Comparison of ENCODE assay signal across 8 cellular contexts in the genomic region with DNA sequence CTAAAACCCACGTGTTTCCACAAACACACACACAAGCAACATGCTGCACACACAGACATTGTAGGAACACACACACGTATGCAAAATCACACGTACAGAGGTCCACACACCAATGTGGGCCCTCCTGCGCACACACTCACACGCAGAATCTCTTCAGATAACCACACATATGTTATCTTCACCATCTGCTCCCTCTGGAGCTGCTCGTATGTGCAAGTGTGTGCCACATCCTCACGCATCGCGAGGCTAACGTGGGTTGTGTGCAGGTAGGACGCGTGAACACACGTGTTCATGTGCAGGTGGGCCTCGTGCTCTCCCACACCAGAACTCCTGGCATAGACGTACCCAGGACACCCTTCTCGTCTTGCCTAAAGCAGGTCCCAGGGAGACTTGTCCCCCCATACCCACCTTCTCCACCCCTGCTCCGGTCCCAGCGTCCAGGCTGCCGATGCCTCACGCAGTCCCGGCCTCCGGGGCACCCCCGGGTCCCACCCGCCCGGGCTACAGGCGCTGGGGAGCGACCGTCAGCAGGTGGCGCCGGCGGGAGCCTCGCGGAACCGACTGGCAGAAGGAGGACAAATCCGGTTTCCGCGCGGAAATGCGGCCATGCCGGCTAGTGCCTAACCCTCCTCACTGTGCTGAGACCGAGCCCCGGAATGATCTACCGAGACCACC. TPM values are rescaled to one million over a fixed set of nuclear protein-coding genes. Genes with fewer than 3 reads are reported as not detected.
DNase-seq lines count a peak whose midpoint lies in the region; ATAC-seq and TF ChIP-seq lines count a peak whose summit lies in the region.

No MANE protein-coding gene starts in this region.

- H3K4me1 Mint-ChIP-seq in H9, result peaks cover 2 to 13% of the 10 kb centered on the region in 2 experiments

- H3K36me3 ChIP-seq in esophagus squamous epithelium, result no peaks in the 10 kb centered on the region
- H3K36me3 ChIP-seq in smooth muscle cell (ENCODE audit: low read depth), result no peaks in the 10 kb centered on the region

- no peaks in the 10 kb centered on the region for H3K36me3 Mint-ChIP-seq in H9 (ENCODE audit: insufficient read depth in 1 of 3, low read depth in 3 of 3)

- intact Hi-C loops in esophagus squamous epithelium (cut with DNase I), result no loop called here

- peaks cover 3% of the 10 kb centered on the region for H4K20me1 ChIP-seq in H9 (ENCODE audit: control insufficient read depth, insufficient read depth, insufficient read length)
- H4K20me1 ChIP-seq in smooth muscle cell (ENCODE audit: low read depth), result no peaks in the 10 kb centered on the region

- no peaks in the 10 kb centered on the region for H3K79me2 ChIP-seq in H9 (ENCODE audit: insufficient read depth, low read length)
- no peaks in the 10 kb centered on the region for H3K79me2 ChIP-seq in smooth muscle cell (ENCODE audit: low read depth)

- no peak overlapping the region for H4K8ac ChIP-seq in H9 (replicated peaks; ENCODE audit: insufficient read length, low read depth, low read length)

- H3K4me2 ChIP-seq in H9 (ENCODE audit: insufficient read depth, insufficient read length, low read length), result no peak overlapping the region
- no peak overlapping the region for H3K4me2 ChIP-seq in smooth muscle cell

- no peak overlapping the region for H2AK5ac ChIP-seq in H9 (ENCODE audit: insufficient read length, low read length)

- H3K4me3 Mint-ChIP-seq in H9, result peak overlapping the region in 1 of 2 experiments; percentile 24; a peak in 1 of 5 replicates

- H3K9me3 ChIP-seq in H9 (ENCODE audit: control insufficient read depth, low read depth, low read length) (no peaks in the 10 kb centered on the region), esophagus squamous epithelium (no peaks in the 10 kb centered on the region), smooth muscle cell (replicated peaks; ENCODE audit: low read depth) (no peaks in the 10 kb centered on the region)

- no peaks in the 10 kb centered on the region for H3K23me2 ChIP-seq in H9 (ENCODE audit: insufficient read length, low read depth, low read length, poor library complexity, severe bottlenecking)

- H3K27me3 ChIP-seq in H9 (ENCODE audit: insufficient read depth, low read length) (peaks cover under 1% of the 10 kb centered on the region; the same call in 1 of the 2 replicates), esophagus squamous epithelium (peaks cover 0 to 49% (median 0%) of the 10 kb centered on the region in 4 donors), smooth muscle cell (ENCODE audit: low read depth) (peaks cover 27% of the 10 kb centered on the region)

- no peak overlapping the region for H3K27ac ChIP-seq in H9 (ENCODE audit: insufficient read length, low read depth, low read length)
- H3K27ac ChIP-seq in esophagus squamous epithelium, result no peak overlapping the region
- H3K27ac ChIP-seq in smooth muscle cell (ENCODE audit: low read depth), result no peak overlapping the region

- no peak overlapping the region for H3K23ac ChIP-seq in H9 (ENCODE audit: insufficient read length, low read depth, low read length)

- H2BK5ac ChIP-seq in H9 (ENCODE audit: insufficient read length, low read length), result no peak overlapping the region

- peak overlapping the region in 1 of 4 donors; percentile 13 for H3K4me3 ChIP-seq in esophagus squamous epithelium
- no peak overlapping the region for H3K4me3 ChIP-seq in smooth muscle cell

- H3K4me1 ChIP-seq in H9 (ENCODE audit: insufficient read depth, low read length) (no peaks in the 10 kb centered on the region), esophagus squamous epithelium (peaks cover 0 to 27% (median 7%) of the 10 kb centered on the region in 3 donors), smooth muscle cell (ENCODE audit: low read depth) (no peaks in the 10 kb centered on the region)

- DNase-seq in H9 (peak; percentile 77), esophagus squamous epithelium (lab: John Stamatoyannopoulos, UW) (no peak), smooth muscle cell (lab: John Stamatoyannopoulos, UW; ENCODE audit: unreplicated experiment) (no peak), NCI-H1092 treated with DMSO at 0.1 percent for 48 hours (lab: John Stamatoyannopoulos, UW) (no peak)
- DNase-seq in activated CD8-positive, alpha-beta memory T cell treated with anti-CD3 and anti-CD28 coated beads for 4 hours (ENCODE audit: low read depth in 2 of 2), result peak; percentile 46 to 53
- DNase-seq in NK-92 treated with Interleukin-12 subunit alpha and Interleukin-12 subunit beta, amount 100 ng/mL, for 24 hours (lab: John Stamatoyannopoulos, UW), result no peak

- H3K9ac ChIP-seq in H9 (ENCODE audit: extremely low read depth, insufficient read length, low read length) (no peak overlapping the region), smooth muscle cell (ENCODE audit: low read depth) (no peak overlapping the region)

- H2BK20ac ChIP-seq in H9 (ENCODE audit: low read depth, low read length, poor library complexity, severe bottlenecking), result no peak overlapping the region

- no peak overlapping the region for H3T11ph ChIP-seq in H9 (ENCODE audit: low read length)

- no peak overlapping the region for H4K5ac ChIP-seq in H9 (ENCODE audit: insufficient read length, low read depth, low read length)

- H3K56ac ChIP-seq in H9 (ENCODE audit: insufficient read length, low read depth, low read length), result no peak overlapping the region

- WGBS in H9 (ENCODE audit: extremely low coverage, insufficient read length, low lambda C conversion rate), result no CpG with 5 or more reads among the region's 43 CpGs
- WGBS in esophagus squamous epithelium, 2 donors, result 45 to 75% methylated on average over 18 of the region's 43 CpGs
- WGBS in smooth muscle cell (ENCODE audit: low lambda C conversion rate), result 47% methylated on average over 40 of the region's 43 CpGs

- no peak overlapping the region for H3K4ac ChIP-seq in H9 (ENCODE audit: low read depth, low read length)

- no peak overlapping the region for H4K91ac ChIP-seq in H9 (ENCODE audit: insufficient read length, low read depth, low read length)

- no peak overlapping the region for H3K27ac Mint-ChIP-seq in H9

- H3K18ac ChIP-seq in H9 (ENCODE audit: insufficient read length, low read depth, low read length), result no peak overlapping the region

- H3F3A ChIP-seq in smooth muscle cell (ENCODE audit: low read depth), result no peaks in the 10 kb centered on the region

- ATAC-seq in HG02623 (IDR thresholded peaks at IDR 0.05; ENCODE audit: unreplicated experiment), result no peak
- ATAC-seq in GM18505 (IDR thresholded peaks at IDR 0.05; ENCODE audit: unreplicated experiment), result no peak

- no peak overlapping the region for H2BK120ac ChIP-seq in H9 (ENCODE audit: low read depth, low read length, poor library complexity, severe bottlenecking)

- no peak overlapping the region for H2BK15ac ChIP-seq in H9 (ENCODE audit: low read depth, low read length)

- no peak overlapping the region for H2BK12ac ChIP-seq in H9 (ENCODE audit: insufficient read length, low read depth, low read length)

- TF ChIP-seq POLR2A in esophagus squamous epithelium (IDR thresholded peaks at IDR 0.05) (no peak), GM18505 (IDR thresholded peaks at IDR 0.05; ENCODE audit: borderline replicate concordance, extremely low read depth, insufficient read depth, insufficient read length) (no peak)

- H2AFZ ChIP-seq in H9 (ENCODE audit: low read length), result no peak overlapping the region
- H2AFZ ChIP-seq in smooth muscle cell (ENCODE audit: low read depth), result no peak overlapping the region

- TF ChIP-seq CTCF in H9 (conservative IDR thresholded peaks at IDR 0.05), result peak; percentile 72
- TF ChIP-seq CTCF in esophagus squamous epithelium (IDR thresholded peaks at IDR 0.05), result peak in 4 of 6 experiments; percentile 8 to 46 (median 33)
- peak; percentile 45 for TF ChIP-seq CTCF in smooth muscle cell (IDR thresholded peaks at IDR 0.05; ENCODE audit: borderline replicate concordance, insufficient read depth, poor library complexity, severe bottlenecking)

- H3K14ac ChIP-seq in H9 (ENCODE audit: insufficient read depth, low read length), result no peak overlapping the region

- H3K9me3 Mint-ChIP-seq in H9, result peaks cover 0 to 3% of the 10 kb centered on the region in 2 experiments; a peak in 2 of 5 replicates

- no peaks in the 10 kb centered on the region for H3K79me1 ChIP-seq in H9 (ENCODE audit: insufficient read depth, low read depth, low read length, poor library complexity, severe bottlenecking)

- peaks cover 61% of the 10 kb centered on the region for H3K27me3 Mint-ChIP-seq in H9 (ENCODE audit: low read depth)

RNA-seq across cellular contexts. Expression of a gene that starts 10.3 kb away (rescaled TPM):
- total RNA-seq in H9 (2021) (25.7 and 26.3 TPM in 2 replicates), esophagus squamous epithelium (1 to 10 TPM; 1.1 to 4.8 (median 1.8) TPM), smooth muscle cell (1.7 and 3.0 TPM in 2 replicates)
- 0.82 and 1.8 TPM in 2 replicates for polyA plus RNA-seq in smooth muscle cell

Comparison
In these comparisons a context has a peak if more than half of its experiments do, and no peak if none do; other contexts are left out.
1. DNase-seq: peak in H9 (single experiment) and activated CD8-positive, alpha-beta memory T cell treated with anti-CD3 and anti-CD28 coated beads for 4 hours (2 of 2); none in esophagus squamous epithelium (single experiment), smooth muscle cell (single experiment), NCI-H1092 treated with DMSO at 0.1 percent for 48 hours (single experiment) and NK-92 treated with Interleukin-12 subunit alpha and Interleukin-12 subunit beta, amount 100 ng/mL, for 24 hours (single experiment).
2. Peak in every context shown above with its lines, with median percentiles within 50 percentile points of each other: CTCF ChIP-seq.